In the genomic region with DNA sequence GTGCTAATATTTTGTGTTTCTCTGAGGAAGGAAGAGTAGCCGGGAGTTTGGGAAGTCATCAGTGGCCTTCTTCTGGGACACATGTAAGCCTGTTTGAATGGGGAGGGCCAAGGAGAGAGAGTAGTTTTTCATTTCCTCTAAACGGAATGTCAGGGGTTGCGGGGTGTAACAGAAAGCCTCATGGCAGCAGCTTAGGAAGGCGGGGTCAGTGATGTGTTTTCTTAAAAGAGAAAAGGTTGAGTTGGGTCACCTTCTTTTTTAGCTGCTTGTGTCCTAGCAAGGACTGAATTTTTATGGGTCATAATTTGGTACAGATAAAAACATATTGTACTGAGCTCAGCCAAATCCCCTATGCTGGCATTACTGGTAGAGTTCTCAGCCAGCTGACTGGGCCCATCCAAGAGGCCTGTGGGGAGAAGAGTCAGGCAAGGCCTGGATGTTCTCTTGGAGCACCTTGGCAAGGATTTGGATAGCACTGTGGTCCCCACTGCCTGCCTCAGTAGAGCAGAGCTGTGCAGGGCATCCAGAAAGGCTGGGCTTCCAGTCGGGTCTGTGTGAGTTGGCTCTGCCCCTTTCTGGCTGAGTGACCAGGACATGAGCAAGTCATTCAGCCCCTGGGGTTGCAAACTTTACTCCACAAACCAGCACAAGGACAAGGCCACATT, we compare ENCODE assay signal across 15 cellular contexts. TPM values are rescaled to one million over a fixed set of nuclear protein-coding genes. Genes with fewer than 3 reads are reported as not detected.
A peak's percentile ranks its signal among the peaks of the same experiment; 100 is the strongest.
DNase-seq lines count a peak whose midpoint lies in the region; ATAC-seq, FAIRE-seq and TF ChIP-seq lines count a peak whose summit lies in the region.
"Had no signal": no experiment of that assay in that cellular context is flagged by ENCODE, and none has a peak within 500 bp of the region (broad histone marks: within the 10 kb centered on the region; RNA-seq: fewer than 3 reads in every experiment).

No MANE protein-coding gene starts in this region.

- H3K9ac ChIP-seq in neuronal stem cell (ENCODE audit: low read depth, low read length, poor library complexity): no peak overlapping the region
- H3K9ac ChIP-seq: parathyroid adenoma had no signal

- CTCF ChIA-PET in RWPE1 (lab: Yijun Ruan, JAX): interaction anchor here (1.0 kb wide), 1 partner anchor 12 kb away, joined by 3 read pairs; no protein-coding TSS in a partner anchor

- H3K36me3 ChIP-seq in neuronal stem cell (replicated peaks in 1 of 2; ENCODE audit: control insufficient read depth in 2 of 2, insufficient read depth in 2 of 2, low read length in 2 of 2): no peaks in the 10 kb centered on the region
- H3K36me3 ChIP-seq in upper lobe of left lung: no peaks in the 10 kb centered on the region
- no peaks in the 10 kb centered on the region for H3K36me3 ChIP-seq in small intestine (ENCODE audit: control insufficient read depth in 2 of 2, insufficient read depth in 2 of 2, low read length in 2 of 2)

- H2BK12ac ChIP-seq in neuronal stem cell (ENCODE audit: low read length): no peak overlapping the region

- TF ChIP-seq EP300 in upper lobe of left lung (IDR thresholded peaks at IDR 0.05): no peak

- H2BK5ac ChIP-seq in neuronal stem cell (ENCODE audit: low read length): no peak overlapping the region

- DNase-seq in RWPE1 (ENCODE audit: low spot score) (no peak), foreskin fibroblast (peak; percentile 33 to 54), neuronal stem cell (ENCODE audit: low spot score) (no peak), upper lobe of left lung (no peak), EL (no peak), small intestine (no peak), NCI-H2107 (lab: John Stamatoyannopoulos, UW) (no peak)
- no peak for DNase-seq in stimulated activated CD4-positive, alpha-beta T cell treated with anti-CD3 and anti-CD28 coated beads, Interleukin-12 subunit alpha, Interleukin-12 subunit beta, amount 100 ng/mL, for 4 hours
- DNase-seq: activated CD4-positive, alpha-beta T cell treated with anti-CD3 and anti-CD28 coated beads, Interleukin-2, amount 10 ng/mL, durations not matched to agents 24 days and 14 days; CD8-positive, alpha-beta T cell; effector memory CD4-positive, alpha-beta T cell; NCI-H510A; stimulated activated naive CD8-positive, alpha-beta T cell treated with anti-CD3 and anti-CD28 coated beads, Interleukin-15, Interleukin-2, amounts not matched to agents 100 U/mL and 50 U/mL, for 24 hours had no signal

- WGBS in neuronal stem cell (ENCODE audit: extremely low coverage in 2 of 2, insufficient read length in 2 of 2, insufficient replicate concordance in 1 of 2), 2 donors: no CpG with 5 or more reads among the region's 5 CpGs
- 67 to 72% methylated on average over 5 of the region's 5 CpGs for WGBS in upper lobe of left lung, 2 donors
- 65 to 78% (median 77%) methylated on average over 5 of the region's 5 CpGs for WGBS in small intestine, 3 donors

- no peak overlapping the region for H3K4me3 ChIP-seq in foreskin fibroblast (ENCODE audit: low read depth in 1 of 2, low read length in 2 of 2)
- H3K4me3 ChIP-seq in neuronal stem cell (ENCODE audit: low read length in 2 of 2): no peak overlapping the region
- no peak overlapping the region for H3K4me3 ChIP-seq in upper lobe of left lung
- H3K4me3 ChIP-seq in small intestine (ENCODE audit: low read depth in 1 of 2, low read length in 2 of 2): no peak overlapping the region

- POLR2A ChIA-PET in RWPE1 (lab: Yijun Ruan, JAX; ENCODE audit: low non-redundant PET): no interaction called here

- no peaks in the 10 kb centered on the region for H3K79me1 ChIP-seq in neuronal stem cell (ENCODE audit: low read depth, low read length)

- H3K4me1 ChIP-seq in neuronal stem cell (ENCODE audit: control insufficient read depth in 2 of 2, insufficient read depth in 1 of 2, low read depth in 1 of 2, low read length in 2 of 2) (peaks cover 6 to 20% of the 10 kb centered on the region in 2 donors), upper lobe of left lung (peaks cover 12 to 15% (median 13%) of the 10 kb centered on the region in 4 donors), small intestine (ENCODE audit: control insufficient read depth in 2 of 2, insufficient read depth in 1 of 2, low read depth in 1 of 2, low read length in 1 of 2) (no peaks in the 10 kb centered on the region)
- H3K4me1 ChIP-seq: parathyroid adenoma had no signal

- no peak overlapping the region for H3K14ac ChIP-seq in neuronal stem cell (ENCODE audit: low read length)

- no peak overlapping the region for H3K23ac ChIP-seq in neuronal stem cell (ENCODE audit: low read depth, low read length, poor library complexity)

- no peak overlapping the region for H2BK15ac ChIP-seq in neuronal stem cell (ENCODE audit: low read length)

- H3K27me3 ChIP-seq in neuronal stem cell (ENCODE audit: control insufficient read depth in 3 of 3, insufficient read depth in 3 of 3, low read depth in 1 of 3, low read length in 3 of 3) (no peaks in the 10 kb centered on the region), upper lobe of left lung (no peaks in the 10 kb centered on the region), small intestine (ENCODE audit: control insufficient read depth in 2 of 2, insufficient read depth in 2 of 2, low read length in 2 of 2) (no peaks in the 10 kb centered on the region)

- peak in 1 of 2 donors; percentile 13 for ATAC-seq in upper lobe of left lung (ENCODE audit: low FRiP score in 2 of 2)
- ATAC-seq: CD8-positive, alpha-beta T cell; stimulated activated naive CD8-positive, alpha-beta T cell treated with anti-CD3 and anti-CD28 coated beads, Interleukin-15, Interleukin-2, amounts not matched to agents 100 U/mL and 50 U/mL, for 24 hours had no signal

- no peak for FAIRE-seq in small intestine (lab: Jason Lieb, UNC)
- FAIRE-seq: astrocyte had no signal

- H3K4ac ChIP-seq in neuronal stem cell (ENCODE audit: low read length): no peak overlapping the region

- H4K91ac ChIP-seq in neuronal stem cell (ENCODE audit: low read depth, low read length, poor library complexity): no peak overlapping the region

- TF ChIP-seq CTCF in RWPE1 (conservative IDR thresholded peaks at IDR 0.05; ENCODE audit: low read depth) (no peak), foreskin fibroblast (IDR thresholded peaks at IDR 0.05; ENCODE audit: low read depth, low read length) (no peak), upper lobe of left lung (IDR thresholded peaks at IDR 0.05) (no peak)

- H2AK5ac ChIP-seq in neuronal stem cell (ENCODE audit: low read depth, low read length): no peak overlapping the region

- H3K27ac ChIP-seq in RWPE1 (peak overlapping the region; percentile 51), neuronal stem cell (replicated peaks; ENCODE audit: low read length) (no peak overlapping the region), upper lobe of left lung (peak overlapping the region; percentile 4 to 47 (median 24)), small intestine (ENCODE audit: low read depth in 1 of 2, low read length in 1 of 2) (no peak overlapping the region)
- H3K27ac ChIP-seq: parathyroid adenoma had no signal

- no peak overlapping the region for H2BK120ac ChIP-seq in neuronal stem cell (ENCODE audit: low read depth, low read length)

- no peak overlapping the region for H4K8ac ChIP-seq in neuronal stem cell (ENCODE audit: low read depth, low read length)

- no peak for TF ChIP-seq POLR2A in upper lobe of left lung (IDR thresholded peaks at IDR 0.05)

- no peaks in the 10 kb centered on the region for H3K9me3 ChIP-seq in neuronal stem cell (replicated peaks in 1 of 2; ENCODE audit: control insufficient read depth in 2 of 2, insufficient read depth in 1 of 2, low read depth in 1 of 2, low read length in 2 of 2)
- H3K9me3 ChIP-seq in upper lobe of left lung: no peaks in the 10 kb centered on the region
- H3K9me3 ChIP-seq in small intestine (ENCODE audit: control insufficient read depth, low read depth): no peaks in the 10 kb centered on the region

- no peak overlapping the region for H3K4me2 ChIP-seq in neuronal stem cell (ENCODE audit: insufficient read depth, low read length, poor library complexity, severe bottlenecking)

- no peak overlapping the region for H2AFZ ChIP-seq in neuronal stem cell (ENCODE audit: low read length)
- H2AFZ ChIP-seq: parathyroid adenoma had no signal

- H3K18ac ChIP-seq in neuronal stem cell (ENCODE audit: low read length): peak overlapping the region; percentile 0

RNA-seq across cellular contexts. Expression of gene NAV2, which starts 29.4 kb away (rescaled TPM):
- 3.2 TPM for polyA plus RNA-seq in neuronal stem cell (2013, experiment 1 of 2)
- 3.3 TPM for polyA plus RNA-seq in neuronal stem cell (2013, experiment 2 of 2)
- total RNA-seq in upper lobe of left lung: 10 to 100 TPM; 40.5 to 61.4 (median 52.3) TPM
- polyA plus RNA-seq in small intestine: 1 to 10 TPM; 1.6 to 6.5 (median 2.0) TPM
- total RNA-seq: activated CD4-positive, alpha-beta T cell treated with anti-CD3 and anti-CD28 coated beads, Interleukin-2, amount 10 ng/mL, durations not matched to agents 24 days and 14 days had no signal

Comparison
In these comparisons a context has a peak if more than half of its experiments do, and no peak if none do; other contexts are left out.
1. DNase-seq: peak in foreskin fibroblast (2 of 2); none in RWPE1 (single experiment), neuronal stem cell (single experiment), upper lobe of left lung (0 of 2), EL (single experiment), small intestine (single experiment), NCI-H2107 (single experiment) and stimulated activated CD4-positive, alpha-beta T cell treated with anti-CD3 and anti-CD28 coated beads, Interleukin-12 subunit alpha, Interleukin-12 subunit beta, amount 100 ng/mL, for 4 hours (single experiment).
2. H3K27ac ChIP-seq: peak in RWPE1 (single experiment) and upper lobe of left lung (4 of 4); none in neuronal stem cell (single experiment) and small intestine (0 of 2).